ENCODE assay signal across 23 cellular contexts in genomic region chr9:89988458-89988857, GRCh38.
"Had no signal": no experiment of that assay in that cellular context is flagged by ENCODE, and none has a peak within 500 bp of the region (broad histone marks: within the 10 kb centered on the region; RNA-seq: fewer than 3 reads in every experiment).

No MANE protein-coding gene starts in this region.

- H3K36me3 ChIP-seq: left ventricle myocardium inferior, lower lobe of right lung, ovary, right lobe of liver, stomach, thyroid gland, vagina had no signal

- H3K27me3 ChIP-seq: dorsolateral prefrontal cortex, ovary, right lobe of liver, stomach, thyroid gland, vagina had no signal

- H3K9me3 Mint-ChIP-seq: immature natural killer cell had no signal

- H3K4me3 Mint-ChIP-seq: immature natural killer cell; naive thymus-derived CD4-positive, alpha-beta T cell; nephron progenitor cell had no signal

- H3K4me1 Mint-ChIP-seq: immature natural killer cell had no signal

- H3K9me3 ChIP-seq: left ventricle myocardium inferior, lower lobe of right lung, ovary, right lobe of liver, stomach, thyroid gland, vagina had no signal

- H3K4me3 ChIP-seq: dorsolateral prefrontal cortex, left ventricle myocardium inferior, lower lobe of right lung, ovary, right lobe of liver, smooth muscle cell, stomach, thyroid gland, vagina had no signal

- DNase-seq: dorsolateral prefrontal cortex; effector CD4-positive, alpha-beta T cell; hypothalamus; immature natural killer cell; islet precursor cell; kidney glomerular epithelial cell; left colon; left ventricle myocardium inferior; lower lobe of right lung; naive thymus-derived CD4-positive, alpha-beta T cell; nephron progenitor cell; occipital lobe; ovary; right lobe of liver; stimulated activated CD4-positive, alpha-beta T cell treated with anti-CD3 and anti-CD28 coated beads, Interleukin-12 subunit alpha, Interleukin-12 subunit beta, amount 100 ng/mL, for 4 hours; stimulated activated CD4-positive, alpha-beta T cell treated with anti-CD3 and anti-CD28 coated beads, Interleukin-1b, Interleukin-23, amount 100 ng/mL, for 48 hours; stimulated activated CD4-positive, alpha-beta T cell treated with anti-CD3 and anti-CD28 coated beads, Interleukin-4, amount 100 ng/mL, for 1 hour; stimulated activated CD8-positive, alpha-beta memory T cell treated with anti-CD3 and anti-CD28 coated beads, Interleukin-4, amount 100 ng/mL, for 48 hours; stimulated activated naive CD4-positive, alpha-beta T cell treated with Interleukin-2 at 50 U/mL for 16 hours; stomach; thyroid gland had no signal

- H3K4me1 ChIP-seq: thyroid gland, vagina had no signal

- ATAC-seq: left colon; naive thymus-derived CD4-positive, alpha-beta T cell; right lobe of liver had no signal

- H3K27ac ChIP-seq: dorsolateral prefrontal cortex, left ventricle myocardium inferior, lower lobe of right lung, ovary, right lobe of liver, stomach, thyroid gland, vagina had no signal

- H3K27ac Mint-ChIP-seq: immature natural killer cell; naive thymus-derived CD4-positive, alpha-beta T cell; nephron progenitor cell had no signal
